In genomic region chr12:3959799-3960560, GRCh38 we compare ENCODE assay signal across 1 cellular context.
TF ChIP-seq lines count a peak whose summit lies in the region.

No MANE protein-coding gene starts in this region.

TF ChIP-seq in HepG2, 621 proteins besides CTCF, POLR2A, EP300 and RAD21 (continued from another document and continues in another):
- TF ChIP-seq, protein P1, sequence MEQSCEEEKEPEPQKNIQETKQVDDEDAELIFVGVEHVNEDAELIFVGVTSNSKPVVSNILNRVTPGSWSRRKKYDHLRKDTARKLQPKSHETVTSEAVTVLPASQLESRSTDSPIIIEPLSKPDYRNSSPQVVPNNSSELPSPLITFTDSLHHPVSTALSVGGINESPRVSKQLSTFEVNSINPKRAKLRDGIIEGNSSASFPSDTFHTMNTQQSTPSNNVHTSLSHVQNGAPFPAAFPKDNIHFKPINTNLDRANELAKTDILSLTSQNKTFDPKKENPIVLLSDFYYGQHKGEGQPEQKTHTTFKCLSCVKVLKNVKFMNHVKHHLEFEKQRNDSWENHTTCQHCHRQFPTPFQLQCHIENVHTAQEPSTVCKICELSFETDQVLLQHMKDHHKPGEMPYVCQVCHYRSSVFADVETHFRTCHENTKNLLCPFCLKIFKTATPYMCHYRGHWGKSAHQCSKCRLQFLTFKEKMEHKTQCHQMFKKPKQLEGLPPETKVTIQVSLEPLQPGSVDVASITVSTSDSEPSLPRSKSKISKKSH (CRISPR knock-in tag; IDR thresholded peaks at IDR 0.05; ENCODE audit: borderline replicate concordance): no peak
- no peak for TF ChIP-seq ZNF383 (CRISPR knock-in tag; IDR thresholded peaks at IDR 0.05; ENCODE audit: borderline replicate concordance)
- TF ChIP-seq ATF4 (CRISPR knock-in tag; IDR thresholded peaks at IDR 0.05): no peak
- no peak for TF ChIP-seq CHCHD3 (CRISPR knock-in tag; IDR thresholded peaks at IDR 0.05)
- no peak for TF ChIP-seq HMG20B (CRISPR knock-in tag; conservative IDR thresholded peaks at IDR 0.05)
- 0 out of 2 replicates have a peak, but pooled peaks have one; percentile 40 for TF ChIP-seq HNRNPL (IDR thresholded peaks at IDR 0.05; ENCODE audit: low read depth, low read length)
- TF ChIP-seq ZMYM3 (CRISPR knock-in tag; IDR thresholded peaks at IDR 0.05): no peak; the same call in 1 of the 2 replicates
- peak; percentile 73; the same call in 1 of the 2 replicates for TF ChIP-seq ZBTB7B (CRISPR knock-in tag; IDR thresholded peaks at IDR 0.05)
- TF ChIP-seq ZNF781 (CRISPR knock-in tag; IDR thresholded peaks at IDR 0.05; ENCODE audit: borderline replicate concordance, not compliant biosample characterization): no peak
- TF ChIP-seq CCDC6 (CRISPR knock-in tag; IDR thresholded peaks at IDR 0.05): no peak
- TF ChIP-seq ZNF607 (CRISPR knock-in tag; IDR thresholded peaks at IDR 0.05; ENCODE audit: borderline replicate concordance): no peak
- peak; percentile 93 for TF ChIP-seq RXRA (CRISPR knock-in tag; IDR thresholded peaks at IDR 0.05)
- TF ChIP-seq ZSCAN29 (CRISPR knock-in tag; conservative IDR thresholded peaks at IDR 0.05): no peak
- TF ChIP-seq ZNF878 (CRISPR knock-in tag; IDR thresholded peaks at IDR 0.05): no peak
- no peak for TF ChIP-seq ZNF329 (CRISPR knock-in tag; IDR thresholded peaks at IDR 0.05; ENCODE audit: low read depth)
- no peak for TF ChIP-seq PCBP2 (optimal IDR thresholded peaks at IDR 0.05; ENCODE audit: low read depth, low read length, poor library complexity, severe bottlenecking)
- no peak for TF ChIP-seq PHF20 (CRISPR knock-in tag; IDR thresholded peaks at IDR 0.05)
- peak; percentile 79 for TF ChIP-seq BCL6 (CRISPR knock-in tag; IDR thresholded peaks at IDR 0.05)
- no peak for TF ChIP-seq ZBTB8A (CRISPR knock-in tag; IDR thresholded peaks at IDR 0.05; ENCODE audit: borderline replicate concordance, low read depth)
- no peak for TF ChIP-seq TMF1 (CRISPR knock-in tag; IDR thresholded peaks at IDR 0.05; ENCODE audit: low read depth)
- peak; percentile 88 for TF ChIP-seq NR2F2 (IDR thresholded peaks at IDR 0.05; ENCODE audit: borderline replicate concordance, low read depth)
- TF ChIP-seq ZNF10 (CRISPR knock-in tag; IDR thresholded peaks at IDR 0.05; ENCODE audit: borderline replicate concordance, low read depth): no peak
- TF ChIP-seq, protein P2, sequence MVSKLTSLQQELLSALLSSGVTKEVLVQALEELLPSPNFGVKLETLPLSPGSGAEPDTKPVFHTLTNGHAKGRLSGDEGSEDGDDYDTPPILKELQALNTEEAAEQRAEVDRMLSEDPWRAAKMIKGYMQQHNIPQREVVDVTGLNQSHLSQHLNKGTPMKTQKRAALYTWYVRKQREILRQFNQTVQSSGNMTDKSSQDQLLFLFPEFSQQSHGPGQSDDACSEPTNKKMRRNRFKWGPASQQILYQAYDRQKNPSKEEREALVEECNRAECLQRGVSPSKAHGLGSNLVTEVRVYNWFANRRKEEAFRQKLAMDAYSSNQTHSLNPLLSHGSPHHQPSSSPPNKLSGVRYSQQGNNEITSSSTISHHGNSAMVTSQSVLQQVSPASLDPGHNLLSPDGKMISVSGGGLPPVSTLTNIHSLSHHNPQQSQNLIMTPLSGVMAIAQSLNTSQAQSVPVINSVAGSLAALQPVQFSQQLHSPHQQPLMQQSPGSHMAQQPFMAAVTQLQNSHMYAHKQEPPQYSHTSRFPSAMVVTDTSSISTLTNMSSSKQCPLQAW (CRISPR knock-in tag; IDR thresholded peaks at IDR 0.05): 0 out of 2 replicates have a peak, but pooled peaks have one; percentile 52
- no peak for TF ChIP-seq KLF6 (CRISPR knock-in tag; IDR thresholded peaks at IDR 0.05)
- no peak for TF ChIP-seq RFXAP (CRISPR knock-in tag; IDR thresholded peaks at IDR 0.05; ENCODE audit: borderline replicate concordance)
- no peak for TF ChIP-seq ZNF496 (CRISPR knock-in tag; IDR thresholded peaks at IDR 0.05; ENCODE audit: insufficient replicate concordance)
- no peak for TF ChIP-seq CERS6 (CRISPR knock-in tag; IDR thresholded peaks at IDR 0.05)
- TF ChIP-seq, protein P3, sequence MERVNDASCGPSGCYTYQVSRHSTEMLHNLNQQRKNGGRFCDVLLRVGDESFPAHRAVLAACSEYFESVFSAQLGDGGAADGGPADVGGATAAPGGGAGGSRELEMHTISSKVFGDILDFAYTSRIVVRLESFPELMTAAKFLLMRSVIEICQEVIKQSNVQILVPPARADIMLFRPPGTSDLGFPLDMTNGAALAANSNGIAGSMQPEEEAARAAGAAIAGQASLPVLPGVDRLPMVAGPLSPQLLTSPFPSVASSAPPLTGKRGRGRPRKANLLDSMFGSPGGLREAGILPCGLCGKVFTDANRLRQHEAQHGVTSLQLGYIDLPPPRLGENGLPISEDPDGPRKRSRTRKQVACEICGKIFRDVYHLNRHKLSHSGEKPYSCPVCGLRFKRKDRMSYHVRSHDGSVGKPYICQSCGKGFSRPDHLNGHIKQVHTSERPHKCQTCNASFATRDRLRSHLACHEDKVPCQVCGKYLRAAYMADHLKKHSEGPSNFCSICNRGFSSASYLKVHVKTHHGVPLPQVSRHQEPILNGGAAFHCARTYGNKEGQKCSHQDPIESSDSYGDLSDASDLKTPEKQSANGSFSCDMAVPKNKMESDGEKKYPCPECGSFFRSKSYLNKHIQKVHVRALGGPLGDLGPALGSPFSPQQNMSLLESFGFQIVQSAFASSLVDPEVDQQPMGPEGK (CRISPR knock-in tag; IDR thresholded peaks at IDR 0.05): peak; percentile 57; the same call in 1 of the 2 replicates
- TF ChIP-seq ISL2 (CRISPR knock-in tag; IDR thresholded peaks at IDR 0.05): no peak
- TF ChIP-seq MIXL1 (CRISPR knock-in tag; IDR thresholded peaks at IDR 0.05): no peak
- TF ChIP-seq MED1 (CRISPR knock-in tag; IDR thresholded peaks at IDR 0.05): no peak; the same call in 1 of the 2 replicates
- no peak for TF ChIP-seq ZNF562 (CRISPR knock-in tag; IDR thresholded peaks at IDR 0.05; ENCODE audit: borderline replicate concordance)
- TF ChIP-seq, protein P4, sequence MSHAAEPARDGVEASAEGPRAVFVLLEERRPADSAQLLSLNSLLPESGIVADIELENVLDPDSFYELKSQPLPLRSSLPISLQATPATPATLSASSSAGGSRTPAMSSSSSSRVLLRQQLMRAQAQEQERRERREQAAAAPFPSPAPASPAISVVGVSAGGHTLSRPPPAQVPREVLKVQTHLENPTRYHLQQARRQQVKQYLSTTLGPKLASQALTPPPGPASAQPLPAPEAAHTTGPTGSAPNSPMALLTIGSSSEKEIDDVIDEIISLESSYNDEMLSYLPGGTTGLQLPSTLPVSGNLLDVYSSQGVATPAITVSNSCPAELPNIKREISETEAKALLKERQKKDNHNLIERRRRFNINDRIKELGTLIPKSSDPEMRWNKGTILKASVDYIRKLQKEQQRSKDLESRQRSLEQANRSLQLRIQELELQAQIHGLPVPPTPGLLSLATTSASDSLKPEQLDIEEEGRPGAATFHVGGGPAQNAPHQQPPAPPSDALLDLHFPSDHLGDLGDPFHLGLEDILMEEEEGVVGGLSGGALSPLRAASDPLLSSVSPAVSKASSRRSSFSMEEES (CRISPR knock-in tag; IDR thresholded peaks at IDR 0.05): no peak
- TF ChIP-seq JARID2 (CRISPR knock-in tag; IDR thresholded peaks at IDR 0.05; ENCODE audit: insufficient replicate concordance): no peak
- peak; percentile 54; the same call in 1 of the 2 replicates for TF ChIP-seq FOSL2 (CRISPR knock-in tag; IDR thresholded peaks at IDR 0.05)
- TF ChIP-seq ZNF34 (CRISPR knock-in tag; IDR thresholded peaks at IDR 0.05; ENCODE audit: borderline replicate concordance): 0 out of 2 replicates have a peak, but pooled peaks have one; percentile 51
- TF ChIP-seq HIVEP1 (CRISPR knock-in tag; IDR thresholded peaks at IDR 0.05): no peak
- TF ChIP-seq HNF1A (IDR thresholded peaks at IDR 0.05; ENCODE audit: low read depth): no peak
- TF ChIP-seq HNF1A (CRISPR knock-in tag; IDR thresholded peaks at IDR 0.05; ENCODE audit: borderline replicate concordance): peak; percentile 66
- TF ChIP-seq HINFP (CRISPR knock-in tag; IDR thresholded peaks at IDR 0.05; ENCODE audit: low read depth): no peak
- TF ChIP-seq, protein P5, sequence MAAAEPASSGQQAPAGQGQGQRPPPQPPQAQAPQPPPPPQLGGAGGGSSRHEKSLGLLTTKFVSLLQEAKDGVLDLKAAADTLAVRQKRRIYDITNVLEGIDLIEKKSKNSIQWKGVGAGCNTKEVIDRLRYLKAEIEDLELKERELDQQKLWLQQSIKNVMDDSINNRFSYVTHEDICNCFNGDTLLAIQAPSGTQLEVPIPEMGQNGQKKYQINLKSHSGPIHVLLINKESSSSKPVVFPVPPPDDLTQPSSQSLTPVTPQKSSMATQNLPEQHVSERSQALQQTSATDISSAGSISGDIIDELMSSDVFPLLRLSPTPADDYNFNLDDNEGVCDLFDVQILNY (CRISPR knock-in tag; conservative IDR thresholded peaks at IDR 0.05): no peak
- peak; percentile 57; the same call in 1 of the 2 replicates for TF ChIP-seq MAF1 (CRISPR knock-in tag; IDR thresholded peaks at IDR 0.05; ENCODE audit: borderline replicate concordance)
- no peak for TF ChIP-seq ONECUT2 (CRISPR knock-in tag; IDR thresholded peaks at IDR 0.05)
- TF ChIP-seq SUZ12 (IDR thresholded peaks at IDR 0.05; ENCODE audit: low read depth, low read length): no peak
- no peak for TF ChIP-seq ZNF33A (CRISPR knock-in tag; IDR thresholded peaks at IDR 0.05; ENCODE audit: borderline replicate concordance)
- TF ChIP-seq ZNF280D (CRISPR knock-in tag; IDR thresholded peaks at IDR 0.05): no peak
- TF ChIP-seq SIN3A (IDR thresholded peaks at IDR 0.05; ENCODE audit: borderline replicate concordance, low read depth, low read length): no peak
- TF ChIP-seq RELA (CRISPR knock-in tag; IDR thresholded peaks at IDR 0.05): no peak
- no peak for TF ChIP-seq ZBTB1 (CRISPR knock-in tag; IDR thresholded peaks at IDR 0.05; ENCODE audit: borderline replicate concordance)
